In genomic region chr3:56110886-56111285, GRCh38 we compare ENCODE assay signal across 31 cellular contexts.
"Had no signal": no experiment of that assay in that cellular context is flagged by ENCODE, and none has a peak within 500 bp of the region (broad histone marks: within the 10 kb centered on the region; RNA-seq: fewer than 3 reads in every experiment).

No MANE protein-coding gene starts in this region.

- H3K9me3 ChIP-seq: adrenal gland had no signal

- H3K4me1 Mint-ChIP-seq: activated CD4-positive, alpha-beta T cell treated with anti-CD3 and anti-CD28 coated beads, Interleukin-2, amount 10 ng/mL, durations not matched to agents 24 days and 14 days; activated naive CD8-positive, alpha-beta T cell treated with anti-CD3 and anti-CD28 coated beads for 36 hours; naive B cell; stimulated activated effector memory CD8-positive, alpha-beta T cell treated with anti-CD3 and anti-CD28 coated beads, Interleukin-12 subunit alpha, Interleukin-12 subunit beta, amount 100 ng/mL, for 72 hours had no signal

- ATAC-seq: activated CD4-positive, CD25-positive, alpha-beta regulatory T cell treated with anti-CD3 and anti-CD28 coated beads, Interleukin-2, amount 50 U/mL, for 24 hours; body of pancreas; esophagus mucosa; heart right ventricle; left ventricle myocardium superior; right lobe of liver; stimulated activated effector memory CD8-positive, alpha-beta T cell treated with anti-CD3 and anti-CD28 coated beads, Interleukin-12 subunit alpha, Interleukin-12 subunit beta, amount 100 ng/mL, for 72 hours had no signal

- H3K9me3 Mint-ChIP-seq: activated T-helper 1 cell treated with anti-CD3 and anti-CD28 coated beads, Interleukin-12 subunit alpha, Interleukin-12 subunit beta, Interleukin-2, Interleukin-4 antibody, amounts not matched to agents 30 ng/mL and 10 ng/mL and 1 ng/mL, durations not matched to agents 14 hours and 24 hours and 36 hours had no signal

- H3K4me1 ChIP-seq: adrenal gland, body of pancreas, heart right ventricle, right lobe of liver had no signal

- H3K27ac Mint-ChIP-seq: activated CD4-positive, alpha-beta memory T cell treated with anti-CD3 and anti-CD28 coated beads for 36 hours; activated CD4-positive, alpha-beta T cell treated with anti-CD3 and anti-CD28 coated beads, Interleukin-2, amount 10 ng/mL, durations not matched to agents 24 days and 14 days; activated naive CD4-positive, alpha-beta T cell treated with anti-CD3 and anti-CD28 coated beads for 36 hours; activated naive CD8-positive, alpha-beta T cell treated with anti-CD3 and anti-CD28 coated beads for 36 hours; activated T-helper 1 cell treated with anti-CD3 and anti-CD28 coated beads, Interleukin-12 subunit alpha, Interleukin-12 subunit beta, Interleukin-2, Interleukin-4 antibody, amounts not matched to agents 30 ng/mL and 10 ng/mL and 1 ng/mL, durations not matched to agents 14 hours and 24 hours and 36 hours; naive B cell; stimulated activated effector memory CD8-positive, alpha-beta T cell treated with anti-CD3 and anti-CD28 coated beads, Interleukin-12 subunit alpha, Interleukin-12 subunit beta, amount 100 ng/mL, for 72 hours; stimulated activated naive CD8-positive, alpha-beta T cell treated with anti-CD3 and anti-CD28 coated beads, Interleukin-15, Interleukin-2, amounts not matched to agents 100 ng/mL and 50 ng/mL, for 24 hours; T-helper 1 cell treated with Interleukin-12 subunit alpha and Interleukin-12 subunit beta and Interleukin-4 antibody, amounts not matched to agents 30 μg/mL and 1 μg/mL, for 36 hours had no signal

- H3K36me3 Mint-ChIP-seq: activated CD4-positive, alpha-beta memory T cell treated with anti-CD3 and anti-CD28 coated beads for 36 hours; activated naive CD8-positive, alpha-beta T cell treated with anti-CD3 and anti-CD28 coated beads for 36 hours; naive B cell; stimulated activated effector memory CD8-positive, alpha-beta T cell treated with anti-CD3 and anti-CD28 coated beads, Interleukin-12 subunit alpha, Interleukin-12 subunit beta, amount 100 ng/mL, for 72 hours had no signal

- H3K36me3 ChIP-seq: adrenal gland, cardiac muscle cell, heart right ventricle, right lobe of liver, thoracic aorta had no signal

- H3K27me3 Mint-ChIP-seq: activated CD4-positive, alpha-beta memory T cell treated with anti-CD3 and anti-CD28 coated beads for 36 hours; activated CD4-positive, alpha-beta T cell treated with anti-CD3 and anti-CD28 coated beads, Interleukin-2, amount 10 ng/mL, durations not matched to agents 24 days and 14 days; activated naive CD8-positive, alpha-beta T cell treated with anti-CD3 and anti-CD28 coated beads for 36 hours; stimulated activated naive CD8-positive, alpha-beta T cell treated with anti-CD3 and anti-CD28 coated beads, Interleukin-15, Interleukin-2, amounts not matched to agents 100 ng/mL and 50 ng/mL, for 24 hours had no signal

- H3K4me3 Mint-ChIP-seq: activated CD4-positive, alpha-beta memory T cell treated with anti-CD3 and anti-CD28 coated beads for 36 hours; activated CD4-positive, alpha-beta T cell treated with anti-CD3 and anti-CD28 coated beads, Interleukin-2, amount 10 ng/mL, durations not matched to agents 24 days and 14 days; activated naive CD4-positive, alpha-beta T cell treated with anti-CD3 and anti-CD28 coated beads for 36 hours; activated naive CD8-positive, alpha-beta T cell treated with anti-CD3 and anti-CD28 coated beads for 36 hours; activated T-helper 1 cell treated with anti-CD3 and anti-CD28 coated beads, Interleukin-12 subunit alpha, Interleukin-12 subunit beta, Interleukin-2, Interleukin-4 antibody, amounts not matched to agents 30 ng/mL and 10 ng/mL and 1 ng/mL, durations not matched to agents 14 hours and 24 hours and 36 hours; naive B cell; neural crest cell; stimulated activated effector memory CD8-positive, alpha-beta T cell treated with anti-CD3 and anti-CD28 coated beads, Interleukin-12 subunit alpha, Interleukin-12 subunit beta, amount 100 ng/mL, for 72 hours; stimulated activated naive CD8-positive, alpha-beta T cell treated with anti-CD3 and anti-CD28 coated beads, Interleukin-15, Interleukin-2, amounts not matched to agents 100 ng/mL and 50 ng/mL, for 24 hours; T-helper 1 cell treated with Interleukin-12 subunit alpha and Interleukin-12 subunit beta and Interleukin-4 antibody, amounts not matched to agents 30 μg/mL and 1 μg/mL, for 36 hours had no signal

- H3K4me3 ChIP-seq: adrenal gland, body of pancreas, cardiac muscle cell, heart right ventricle, right lobe of liver, thoracic aorta had no signal

- H3K27me3 ChIP-seq: adrenal gland, body of pancreas, cardiac muscle cell, heart right ventricle, right lobe of liver had no signal

- H3K27ac ChIP-seq: adrenal gland, body of pancreas, cardiac muscle cell, heart right ventricle, right lobe of liver, thoracic aorta, VCaP had no signal

- DNase-seq: activated CD4-positive, alpha-beta memory T cell treated with anti-CD3 and anti-CD28 coated beads for 36 hours; activated CD4-positive, alpha-beta T cell treated with anti-CD3 and anti-CD28 coated beads, Interleukin-2, amount 10 ng/mL, durations not matched to agents 24 days and 14 days; activated CD8-positive, alpha-beta memory T cell treated with anti-CD3 and anti-CD28 coated beads, Interleukin-2, amount 50 U/mL, for 4 hours; activated effector memory CD4-positive, alpha-beta T cell treated with anti-CD3 and anti-CD28 coated beads, Interleukin-2, amount 50 U/mL, for 16 hours; activated naive CD4-positive, alpha-beta T cell treated with anti-CD3 and anti-CD28 coated beads for 36 hours; activated naive CD8-positive, alpha-beta T cell treated with anti-CD3 and anti-CD28 coated beads for 36 hours; activated T-cell treated with anti-CD3 and anti-CD28 coated beads, Interleukin-2, amount 50 U/mL, for 1 hour; adrenal gland; aorta; body of pancreas; cortex of kidney; foreskin melanocyte; heart right ventricle; islet precursor cell; left ventricle myocardium superior; naive B cell; right lobe of liver; stimulated activated CD4-positive, alpha-beta T cell treated with anti-CD3 and anti-CD28 coated beads, Interleukin-4, amount 100 ng/mL, for 24 hours; SW 1271; T-helper 9 cell; trophoblast cell had no signal
